In the genomic region with DNA sequence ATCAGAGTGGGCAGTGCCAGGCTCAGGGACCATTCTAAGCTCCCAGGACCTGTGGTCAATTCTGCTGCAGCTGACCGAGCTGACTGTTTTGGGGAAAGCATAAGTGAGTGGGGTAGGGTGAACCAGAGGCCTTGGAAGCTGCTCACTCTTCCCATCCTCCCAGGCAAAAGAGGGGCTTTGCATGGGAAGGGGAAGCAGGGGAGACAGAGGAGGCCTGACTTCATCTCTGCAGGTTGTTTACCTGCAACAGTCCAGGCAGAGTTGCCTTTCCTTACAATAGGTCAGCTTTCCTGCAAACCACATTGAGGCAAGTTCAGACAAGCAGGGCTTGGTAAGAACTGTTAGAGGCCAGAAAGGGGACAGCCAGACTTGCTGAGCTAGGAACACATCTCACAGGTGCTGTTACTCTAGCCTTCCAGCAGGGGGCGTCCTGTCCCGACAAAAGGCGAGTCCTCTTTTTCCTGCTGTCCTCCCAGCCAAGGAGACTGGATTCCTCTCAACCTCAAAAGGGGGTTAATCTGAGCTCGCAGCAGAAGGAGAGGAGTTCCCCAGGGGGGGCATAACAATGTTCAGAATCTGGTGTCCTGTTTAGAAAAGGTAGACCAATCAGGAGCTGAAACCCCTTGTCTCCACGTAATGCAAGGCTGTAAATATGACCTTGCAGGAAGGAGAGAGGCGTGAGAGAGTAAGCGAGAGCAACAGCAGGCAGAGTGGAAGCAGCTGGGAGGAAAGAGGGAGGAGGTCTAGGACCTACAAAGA, we compare ENCODE assay signal across 8 cellular contexts.
A peak's percentile ranks its signal among the peaks of the same experiment; 100 is the strongest.
DNase-seq lines count a peak whose midpoint lies in the region; ATAC-seq lines count a peak whose summit lies in the region.

No MANE protein-coding gene starts in this region.

- no peaks in the 10 kb centered on the region for H3K36me3 ChIP-seq in muscle layer of duodenum (ENCODE audit: control insufficient read depth in 1 of 2, insufficient read depth in 2 of 2, low read length in 2 of 2)

- peaks cover 0 to 10% of the 10 kb centered on the region in 2 donors for H3K4me1 ChIP-seq in muscle layer of duodenum (ENCODE audit: control insufficient read depth in 1 of 2, insufficient read depth in 2 of 2, low read length in 2 of 2)

- H3K27me3 ChIP-seq in muscle layer of duodenum (ENCODE audit: low read depth, low read length) = no peaks in the 10 kb centered on the region

- peak overlapping the region; percentile 18 to 19 for H3K4me3 ChIP-seq in muscle layer of duodenum (ENCODE audit: low read depth in 1 of 2, low read length in 2 of 2)

- ATAC-seq in GM18511 (IDR thresholded peaks at IDR 0.05; ENCODE audit: unreplicated experiment) = peak; percentile 80
- ATAC-seq in HG03571 (IDR thresholded peaks at IDR 0.05; ENCODE audit: unreplicated experiment) = peak; percentile 62

- DNase-seq in 8988T = peak; percentile 59
- DNase-seq in NOMO-1 treated with dmso at 0.1 percent for 144 hours (lab: John Stamatoyannopoulos, UW; ENCODE audit: unreplicated experiment) = peak; percentile 42
- DNase-seq in activated T-cell treated with anti-CD3 and anti-CD28 coated beads for 1 hour (ENCODE audit: low read depth) = peak; percentile 75
- peak; percentile 85 for DNase-seq in epithelial cell of prostate (ENCODE audit: low read depth, low spot score)
- DNase-seq in stimulated activated CD8-positive, alpha-beta memory T cell treated with anti-CD3 and anti-CD28 coated beads, Interleukin-4, amount 100 ng/mL, for 24 hours (ENCODE audit: low read depth) = peak; percentile 54

- no peak overlapping the region for H3K27ac ChIP-seq in epithelial cell of prostate
- H3K27ac ChIP-seq in muscle layer of duodenum (ENCODE audit: low read length) = no peak overlapping the region

- H3K9me3 ChIP-seq in muscle layer of duodenum (ENCODE audit: control insufficient read depth in 1 of 2, low read length in 2 of 2) = no peaks in the 10 kb centered on the region
